18 cellular contexts compared by ENCODE assay signal in the genomic region with DNA sequence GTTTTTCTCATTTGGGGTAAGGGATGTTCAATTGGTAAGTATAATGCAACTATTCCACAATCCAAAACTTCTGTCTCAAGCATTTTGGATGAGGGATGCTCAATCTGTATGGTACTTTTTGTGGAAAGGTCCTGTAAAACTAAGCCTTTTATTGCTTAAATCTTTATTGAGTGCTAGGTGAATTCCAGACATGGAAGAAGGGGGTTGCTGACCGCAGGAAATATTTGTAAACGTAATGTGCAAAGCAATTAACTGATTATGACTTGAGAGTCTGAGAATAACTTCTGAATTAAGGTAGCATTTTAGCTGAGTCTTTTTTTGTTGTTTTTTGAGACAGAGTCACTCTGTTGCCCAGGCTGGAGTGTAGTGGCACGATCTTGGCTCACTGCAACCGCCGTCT. TPM values are rescaled to one million over a fixed set of nuclear protein-coding genes. Genes with fewer than 3 reads are reported as not detected.
DNase-seq lines count a peak whose midpoint lies in the region; ATAC-seq, FAIRE-seq and TF ChIP-seq lines count a peak whose summit lies in the region.
"Had no signal": no experiment of that assay in that cellular context is flagged by ENCODE, and none has a peak within 500 bp of the region (broad histone marks: within the 10 kb centered on the region; RNA-seq: fewer than 3 reads in every experiment).

No MANE protein-coding gene starts in this region.

- peak overlapping the region; percentile 28 for H3K4me3 Mint-ChIP-seq in activated naive CD4-positive, alpha-beta T cell treated with anti-CD3 and anti-CD28 coated beads, Interleukin-2, amount 10 ng/mL, durations not matched to agents 7 days and 5 days

- H3K4me3 ChIP-seq in HUES48 (ENCODE audit: low read depth, low read length) (peak overlapping the region; percentile 20), bronchial epithelial cell (ENCODE audit: low read depth, low read length) (no peak overlapping the region), trophoblast cell (ENCODE audit: low read depth, low read length) (no peak overlapping the region), vagina (no peak overlapping the region)
- H3K4me3 ChIP-seq: colonic mucosa had no signal

- H3K14ac ChIP-seq in trophoblast cell (ENCODE audit: low read length): no peak overlapping the region

- no peak overlapping the region for H2BK12ac ChIP-seq in trophoblast cell (ENCODE audit: low read length)

- peak overlapping the region; percentile 45 for H3K27ac Mint-ChIP-seq in activated naive CD4-positive, alpha-beta T cell treated with anti-CD3 and anti-CD28 coated beads, Interleukin-2, amount 10 ng/mL, durations not matched to agents 7 days and 5 days

- H2BK120ac ChIP-seq in trophoblast cell (ENCODE audit: insufficient read depth, low read length, poor library complexity): no peak overlapping the region

- ATAC-seq in GM21526 (IDR thresholded peaks at IDR 0.05; ENCODE audit: low FRiP score, unreplicated experiment): no peak
- ATAC-seq: activated CD4-positive, CD25-positive, alpha-beta regulatory T cell treated with anti-CD3 and anti-CD28 coated beads, Interleukin-2, amount 50 U/mL, for 24 hours had no signal

- H3K23ac ChIP-seq in trophoblast cell (ENCODE audit: low read length): no peak overlapping the region

- WGBS in trophoblast cell (ENCODE audit: extremely low coverage, insufficient coverage, insufficient read length): no CpG with 5 or more reads among the region's 5 CpGs

- H3K36me3 ChIP-seq in HUES48 (ENCODE audit: control insufficient read depth, insufficient read depth, low read length): peaks cover 71% of the 10 kb centered on the region
- peaks cover 4% of the 10 kb centered on the region for H3K36me3 ChIP-seq in bronchial epithelial cell (ENCODE audit: control insufficient read depth, insufficient read depth, low read length)
- peaks cover 10 to 20% of the 10 kb centered on the region in 2 experiments for H3K36me3 ChIP-seq in trophoblast cell (ENCODE audit: control insufficient read depth in 1 of 2, insufficient read depth in 2 of 2, low read length in 2 of 2)
- H3K36me3 ChIP-seq in vagina: peaks cover 7 to 11% of the 10 kb centered on the region in 2 donors
- H3K36me3 ChIP-seq: colonic mucosa had no signal

- H3K9me3 ChIP-seq in HUES48 (ENCODE audit: control insufficient read depth, insufficient read depth, low read length) (no peaks in the 10 kb centered on the region), trophoblast cell (ENCODE audit: insufficient read depth, low read depth, low read length) (no peaks in the 10 kb centered on the region), vagina (no peaks in the 10 kb centered on the region)
- H3K9me3 ChIP-seq: colonic mucosa had no signal

- peaks cover 56% of the 10 kb centered on the region for H3K36me3 Mint-ChIP-seq in activated naive CD4-positive, alpha-beta T cell treated with anti-CD3 and anti-CD28 coated beads, Interleukin-2, amount 10 ng/mL, durations not matched to agents 7 days and 5 days

- H3K79me1 ChIP-seq in trophoblast cell (ENCODE audit: low read length): peaks cover 9% of the 10 kb centered on the region

- H3K4ac ChIP-seq in trophoblast cell (ENCODE audit: low read depth, low read length): peak overlapping the region; percentile 78

- CTCF ChIA-PET in activated naive CD4-positive, alpha-beta T cell treated with anti-CD3 and anti-CD28 coated beads, Interleukin-2, amount 10 ng/mL, durations not matched to agents 7 days and 5 days (lab: Charles Lee): no interaction called here

- no peak overlapping the region for H2AFZ ChIP-seq in trophoblast cell (ENCODE audit: insufficient read depth, low read length, poor library complexity)
- H2AFZ ChIP-seq: parathyroid adenoma had no signal

- no peak for TF ChIP-seq CTCF in bronchial epithelial cell (IDR thresholded peaks at IDR 0.05; ENCODE audit: insufficient read depth, low read length, severe bottlenecking)
- TF ChIP-seq CTCF in vagina (IDR thresholded peaks at IDR 0.05): no peak

- H2BK5ac ChIP-seq in trophoblast cell (ENCODE audit: low read depth, low read length, poor library complexity): no peak overlapping the region

- H4K8ac ChIP-seq in trophoblast cell (ENCODE audit: low read depth, low read length): no peak overlapping the region

- peaks cover 63% of the 10 kb centered on the region for H3K4me1 ChIP-seq in HUES48 (ENCODE audit: control insufficient read depth, insufficient read depth, low read length)
- H3K4me1 ChIP-seq in trophoblast cell (ENCODE audit: control insufficient read depth in 1 of 2, insufficient read depth in 2 of 2, low read length in 2 of 2): peaks cover 0 to 2% of the 10 kb centered on the region in 2 experiments
- H3K4me1 ChIP-seq in vagina: peaks cover 62% of the 10 kb centered on the region
- H3K4me1 ChIP-seq: colonic mucosa had no signal

- H3K27me3 Mint-ChIP-seq in activated naive CD4-positive, alpha-beta T cell treated with anti-CD3 and anti-CD28 coated beads, Interleukin-2, amount 10 ng/mL, durations not matched to agents 7 days and 5 days: no peaks in the 10 kb centered on the region

- H3K9ac ChIP-seq in HUES48 (ENCODE audit: low read depth, low read length) (no peak overlapping the region), trophoblast cell (ENCODE audit: low read length) (no peak overlapping the region)
- H3K9ac ChIP-seq: parathyroid adenoma had no signal

- no peak for DNase-seq in activated naive CD4-positive, alpha-beta T cell treated with anti-CD3 and anti-CD28 coated beads, Interleukin-2, amount 10 ng/mL, durations not matched to agents 7 days and 5 days
- DNase-seq in activated naive CD4-positive, alpha-beta T cell (lab: John Stamatoyannopoulos, UW): no peak
- DNase-seq in bronchial epithelial cell (ENCODE audit: low read depth): no peak
- DNase-seq in trophoblast cell: peak; percentile 14 to 49
- DNase-seq in LoVo (ENCODE audit: low spot score): no peak
- no peak for DNase-seq in vagina (ENCODE audit: extremely low spot score in 2 of 2)
- DNase-seq: Calu3; colonic mucosa; foreskin fibroblast; MM.1S; NCI-H187 treated with DMSO at 0.1 percent for 48 hours; NCI-H510A treated with DMSO at 0.1 percent for 48 hours; Right ventricle myocardium superior; stimulated activated CD4-positive, alpha-beta T cell treated with anti-CD3 and anti-CD28 coated beads, Interleukin-4, amount 100 ng/mL, for 1 hour had no signal

- peak; percentile 32 for FAIRE-seq in bronchial epithelial cell (lab: Jason Lieb, UNC)

- no peak overlapping the region for H4K91ac ChIP-seq in trophoblast cell (ENCODE audit: low read depth, low read length)

- no peak for TF ChIP-seq POLR2A in vagina (IDR thresholded peaks at IDR 0.05)

- no peaks in the 10 kb centered on the region for H3K27me3 ChIP-seq in HUES48 (ENCODE audit: control insufficient read depth, insufficient read depth, low read length)
- H3K27me3 ChIP-seq in bronchial epithelial cell (ENCODE audit: control insufficient read depth, insufficient read depth, low read length): no peaks in the 10 kb centered on the region
- H3K27me3 ChIP-seq in trophoblast cell (ENCODE audit: insufficient read depth, low read length): no peaks in the 10 kb centered on the region
- no peaks in the 10 kb centered on the region for H3K27me3 ChIP-seq in vagina
- H3K27me3 ChIP-seq: colonic mucosa had no signal

- H3K4me1 Mint-ChIP-seq in activated naive CD4-positive, alpha-beta T cell treated with anti-CD3 and anti-CD28 coated beads, Interleukin-2, amount 10 ng/mL, durations not matched to agents 7 days and 5 days: peaks cover 80% of the 10 kb centered on the region

- H3K27ac ChIP-seq in HUES48 (ENCODE audit: low read depth, low read length) (no peak overlapping the region), trophoblast cell (ENCODE audit: low read depth, low read length) (no peak overlapping the region), vagina (no peak overlapping the region)
- H3K27ac ChIP-seq: colonic mucosa, parathyroid adenoma had no signal

- H3K18ac ChIP-seq in trophoblast cell (ENCODE audit: low read length): no peak overlapping the region

- intact Hi-C loops in vagina (cut with DNase I): no loop called here

- H4K12ac ChIP-seq in trophoblast cell (ENCODE audit: low read depth, low read length): no peak overlapping the region

- H2AK5ac ChIP-seq in trophoblast cell (ENCODE audit: low read length): no peak overlapping the region

- H3K9me3 Mint-ChIP-seq in activated naive CD4-positive, alpha-beta T cell treated with anti-CD3 and anti-CD28 coated beads, Interleukin-2, amount 10 ng/mL, durations not matched to agents 7 days and 5 days: no peaks in the 10 kb centered on the region

- H3K4me2 ChIP-seq in trophoblast cell (ENCODE audit: low read length): no peak overlapping the region

- peaks cover 16% of the 10 kb centered on the region for H3K79me2 ChIP-seq in trophoblast cell (ENCODE audit: control insufficient read depth, insufficient read depth, low read length, poor library complexity)

RNA-seq across cellular contexts. Expression of a gene that starts 3.1 kb away (rescaled TPM):
- total RNA-seq in bronchial epithelial cell (37.9 and 46.9 TPM in 2 replicates), vagina (27.5 TPM)
- polyA plus RNA-seq in trophoblast cell (2013): 78.0 and 79.2 TPM in 2 replicates

RNA-seq across cellular contexts. Expression of a gene that starts 32.0 kb away (rescaled TPM):
- total RNA-seq in bronchial epithelial cell (417 and 613 TPM in 2 replicates), vagina (534 TPM)
- 502 and 551 TPM in 2 replicates for polyA plus RNA-seq in trophoblast cell (2013)

RNA-seq across cellular contexts. Expression of a gene that starts 52.6 kb away (rescaled TPM):
- total RNA-seq in bronchial epithelial cell: 5.0 and 18.7 TPM in 2 replicates
- polyA plus RNA-seq in trophoblast cell (2013): not detected in 2 replicates
- total RNA-seq in vagina: 9.6 TPM
- total RNA-seq: Right ventricle myocardium superior had no signal

Comparison
In these comparisons a context has a peak if more than half of its experiments do, and no peak if none do; other contexts are left out.
1. DNase-seq: peak in trophoblast cell (2 of 2); none in activated naive CD4-positive, alpha-beta T cell treated with anti-CD3 and anti-CD28 coated beads, Interleukin-2, amount 10 ng/mL, durations not matched to agents 7 days and 5 days (single experiment), activated naive CD4-positive, alpha-beta T cell (0 of 4), bronchial epithelial cell (single experiment), LoVo (single experiment) and vagina (0 of 2).